In the genomic region with DNA sequence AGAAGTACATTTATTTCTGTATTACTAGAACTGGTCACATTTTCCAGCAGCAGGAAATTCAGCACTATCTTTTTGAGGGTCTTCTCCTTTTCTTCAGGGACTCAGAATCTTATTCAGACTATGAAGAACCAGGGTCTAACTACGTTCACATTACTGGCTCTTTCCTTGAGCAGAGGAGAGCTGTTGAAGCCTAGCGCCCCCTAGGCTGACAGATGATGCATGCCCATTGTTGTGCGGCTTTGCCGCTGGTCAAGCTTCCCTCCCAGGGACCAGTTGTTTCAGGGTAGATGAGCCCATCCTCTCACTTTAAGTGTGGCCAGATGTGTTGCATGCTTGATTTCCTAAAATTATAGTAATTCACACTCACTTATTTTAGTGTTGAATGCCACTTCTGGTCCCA, we compare ENCODE assay signal across 1 cellular context.
TF ChIP-seq lines count a peak whose summit lies in the region.

No MANE protein-coding gene starts in this region.

TF ChIP-seq in WTC11, 78 proteins besides CTCF, POLR2A, EP300 and RAD21 (continued from another document):
- TF ChIP-seq, protein P1, sequence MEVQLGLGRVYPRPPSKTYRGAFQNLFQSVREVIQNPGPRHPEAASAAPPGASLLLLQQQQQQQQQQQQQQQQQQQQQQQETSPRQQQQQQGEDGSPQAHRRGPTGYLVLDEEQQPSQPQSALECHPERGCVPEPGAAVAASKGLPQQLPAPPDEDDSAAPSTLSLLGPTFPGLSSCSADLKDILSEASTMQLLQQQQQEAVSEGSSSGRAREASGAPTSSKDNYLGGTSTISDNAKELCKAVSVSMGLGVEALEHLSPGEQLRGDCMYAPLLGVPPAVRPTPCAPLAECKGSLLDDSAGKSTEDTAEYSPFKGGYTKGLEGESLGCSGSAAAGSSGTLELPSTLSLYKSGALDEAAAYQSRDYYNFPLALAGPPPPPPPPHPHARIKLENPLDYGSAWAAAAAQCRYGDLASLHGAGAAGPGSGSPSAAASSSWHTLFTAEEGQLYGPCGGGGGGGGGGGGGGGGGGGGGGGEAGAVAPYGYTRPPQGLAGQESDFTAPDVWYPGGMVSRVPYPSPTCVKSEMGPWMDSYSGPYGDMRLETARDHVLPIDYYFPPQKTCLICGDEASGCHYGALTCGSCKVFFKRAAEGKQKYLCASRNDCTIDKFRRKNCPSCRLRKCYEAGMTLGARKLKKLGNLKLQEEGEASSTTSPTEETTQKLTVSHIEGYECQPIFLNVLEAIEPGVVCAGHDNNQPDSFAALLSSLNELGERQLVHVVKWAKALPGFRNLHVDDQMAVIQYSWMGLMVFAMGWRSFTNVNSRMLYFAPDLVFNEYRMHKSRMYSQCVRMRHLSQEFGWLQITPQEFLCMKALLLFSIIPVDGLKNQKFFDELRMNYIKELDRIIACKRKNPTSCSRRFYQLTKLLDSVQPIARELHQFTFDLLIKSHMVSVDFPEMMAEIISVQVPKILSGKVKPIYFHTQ (CRISPR knock-in tag; IDR thresholded peaks at IDR 0.05): no peak
- TF ChIP-seq ZBTB21 (CRISPR knock-in tag; IDR thresholded peaks at IDR 0.05; ENCODE audit: borderline replicate concordance) (no peak), ZNF232 (CRISPR knock-in tag; IDR thresholded peaks at IDR 0.05) (no peak), PRRX2 (CRISPR knock-in tag; IDR thresholded peaks at IDR 0.05) (no peak), CREM (CRISPR knock-in tag; IDR thresholded peaks at IDR 0.05) (no peak), ZNF219 (CRISPR knock-in tag; IDR thresholded peaks at IDR 0.05; ENCODE audit: borderline replicate concordance) (no peak), TP53 (CRISPR knock-in tag; IDR thresholded peaks at IDR 0.05) (no peak), MXD4 (CRISPR knock-in tag; IDR thresholded peaks at IDR 0.05; ENCODE audit: borderline replicate concordance) (no peak)
- TF ChIP-seq, protein P2, sequence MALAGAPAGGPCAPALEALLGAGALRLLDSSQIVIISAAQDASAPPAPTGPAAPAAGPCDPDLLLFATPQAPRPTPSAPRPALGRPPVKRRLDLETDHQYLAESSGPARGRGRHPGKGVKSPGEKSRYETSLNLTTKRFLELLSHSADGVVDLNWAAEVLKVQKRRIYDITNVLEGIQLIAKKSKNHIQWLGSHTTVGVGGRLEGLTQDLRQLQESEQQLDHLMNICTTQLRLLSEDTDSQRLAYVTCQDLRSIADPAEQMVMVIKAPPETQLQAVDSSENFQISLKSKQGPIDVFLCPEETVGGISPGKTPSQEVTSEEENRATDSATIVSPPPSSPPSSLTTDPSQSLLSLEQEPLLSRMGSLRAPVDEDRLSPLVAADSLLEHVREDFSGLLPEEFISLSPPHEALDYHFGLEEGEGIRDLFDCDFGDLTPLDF (CRISPR knock-in tag; IDR thresholded peaks at IDR 0.05): no peak
- TF ChIP-seq, protein P3, sequence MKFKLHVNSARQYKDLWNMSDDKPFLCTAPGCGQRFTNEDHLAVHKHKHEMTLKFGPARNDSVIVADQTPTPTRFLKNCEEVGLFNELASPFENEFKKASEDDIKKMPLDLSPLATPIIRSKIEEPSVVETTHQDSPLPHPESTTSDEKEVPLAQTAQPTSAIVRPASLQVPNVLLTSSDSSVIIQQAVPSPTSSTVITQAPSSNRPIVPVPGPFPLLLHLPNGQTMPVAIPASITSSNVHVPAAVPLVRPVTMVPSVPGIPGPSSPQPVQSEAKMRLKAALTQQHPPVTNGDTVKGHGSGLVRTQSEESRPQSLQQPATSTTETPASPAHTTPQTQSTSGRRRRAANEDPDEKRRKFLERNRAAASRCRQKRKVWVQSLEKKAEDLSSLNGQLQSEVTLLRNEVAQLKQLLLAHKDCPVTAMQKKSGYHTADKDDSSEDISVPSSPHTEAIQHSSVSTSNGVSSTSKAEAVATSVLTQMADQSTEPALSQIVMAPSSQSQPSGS (CRISPR knock-in tag; IDR thresholded peaks at IDR 0.05; ENCODE audit: borderline replicate concordance, low read depth): no peak
- TF ChIP-seq, protein P4, sequence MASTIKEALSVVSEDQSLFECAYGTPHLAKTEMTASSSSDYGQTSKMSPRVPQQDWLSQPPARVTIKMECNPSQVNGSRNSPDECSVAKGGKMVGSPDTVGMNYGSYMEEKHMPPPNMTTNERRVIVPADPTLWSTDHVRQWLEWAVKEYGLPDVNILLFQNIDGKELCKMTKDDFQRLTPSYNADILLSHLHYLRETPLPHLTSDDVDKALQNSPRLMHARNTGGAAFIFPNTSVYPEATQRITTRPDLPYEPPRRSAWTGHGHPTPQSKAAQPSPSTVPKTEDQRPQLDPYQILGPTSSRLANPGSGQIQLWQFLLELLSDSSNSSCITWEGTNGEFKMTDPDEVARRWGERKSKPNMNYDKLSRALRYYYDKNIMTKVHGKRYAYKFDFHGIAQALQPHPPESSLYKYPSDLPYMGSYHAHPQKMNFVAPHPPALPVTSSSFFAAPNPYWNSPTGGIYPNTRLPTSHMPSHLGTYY (CRISPR knock-in tag; IDR thresholded peaks at IDR 0.05): no peak
- TF ChIP-seq, protein P5, sequence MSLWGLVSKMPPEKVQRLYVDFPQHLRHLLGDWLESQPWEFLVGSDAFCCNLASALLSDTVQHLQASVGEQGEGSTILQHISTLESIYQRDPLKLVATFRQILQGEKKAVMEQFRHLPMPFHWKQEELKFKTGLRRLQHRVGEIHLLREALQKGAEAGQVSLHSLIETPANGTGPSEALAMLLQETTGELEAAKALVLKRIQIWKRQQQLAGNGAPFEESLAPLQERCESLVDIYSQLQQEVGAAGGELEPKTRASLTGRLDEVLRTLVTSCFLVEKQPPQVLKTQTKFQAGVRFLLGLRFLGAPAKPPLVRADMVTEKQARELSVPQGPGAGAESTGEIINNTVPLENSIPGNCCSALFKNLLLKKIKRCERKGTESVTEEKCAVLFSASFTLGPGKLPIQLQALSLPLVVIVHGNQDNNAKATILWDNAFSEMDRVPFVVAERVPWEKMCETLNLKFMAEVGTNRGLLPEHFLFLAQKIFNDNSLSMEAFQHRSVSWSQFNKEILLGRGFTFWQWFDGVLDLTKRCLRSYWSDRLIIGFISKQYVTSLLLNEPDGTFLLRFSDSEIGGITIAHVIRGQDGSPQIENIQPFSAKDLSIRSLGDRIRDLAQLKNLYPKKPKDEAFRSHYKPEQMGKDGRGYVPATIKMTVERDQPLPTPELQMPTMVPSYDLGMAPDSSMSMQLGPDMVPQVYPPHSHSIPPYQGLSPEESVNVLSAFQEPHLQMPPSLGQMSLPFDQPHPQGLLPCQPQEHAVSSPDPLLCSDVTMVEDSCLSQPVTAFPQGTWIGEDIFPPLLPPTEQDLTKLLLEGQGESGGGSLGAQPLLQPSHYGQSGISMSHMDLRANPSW (CRISPR knock-in tag; conservative IDR thresholded peaks at IDR 0.05; ENCODE audit: low read depth): no peak
- TF ChIP-seq, protein P6, sequence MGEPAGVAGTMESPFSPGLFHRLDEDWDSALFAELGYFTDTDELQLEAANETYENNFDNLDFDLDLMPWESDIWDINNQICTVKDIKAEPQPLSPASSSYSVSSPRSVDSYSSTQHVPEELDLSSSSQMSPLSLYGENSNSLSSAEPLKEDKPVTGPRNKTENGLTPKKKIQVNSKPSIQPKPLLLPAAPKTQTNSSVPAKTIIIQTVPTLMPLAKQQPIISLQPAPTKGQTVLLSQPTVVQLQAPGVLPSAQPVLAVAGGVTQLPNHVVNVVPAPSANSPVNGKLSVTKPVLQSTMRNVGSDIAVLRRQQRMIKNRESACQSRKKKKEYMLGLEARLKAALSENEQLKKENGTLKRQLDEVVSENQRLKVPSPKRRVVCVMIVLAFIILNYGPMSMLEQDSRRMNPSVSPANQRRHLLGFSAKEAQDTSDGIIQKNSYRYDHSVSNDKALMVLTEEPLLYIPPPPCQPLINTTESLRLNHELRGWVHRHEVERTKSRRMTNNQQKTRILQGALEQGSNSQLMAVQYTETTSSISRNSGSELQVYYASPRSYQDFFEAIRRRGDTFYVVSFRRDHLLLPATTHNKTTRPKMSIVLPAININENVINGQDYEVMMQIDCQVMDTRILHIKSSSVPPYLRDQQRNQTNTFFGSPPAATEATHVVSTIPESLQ (CRISPR knock-in tag; IDR thresholded peaks at IDR 0.05): no peak
- TF ChIP-seq, protein P7, sequence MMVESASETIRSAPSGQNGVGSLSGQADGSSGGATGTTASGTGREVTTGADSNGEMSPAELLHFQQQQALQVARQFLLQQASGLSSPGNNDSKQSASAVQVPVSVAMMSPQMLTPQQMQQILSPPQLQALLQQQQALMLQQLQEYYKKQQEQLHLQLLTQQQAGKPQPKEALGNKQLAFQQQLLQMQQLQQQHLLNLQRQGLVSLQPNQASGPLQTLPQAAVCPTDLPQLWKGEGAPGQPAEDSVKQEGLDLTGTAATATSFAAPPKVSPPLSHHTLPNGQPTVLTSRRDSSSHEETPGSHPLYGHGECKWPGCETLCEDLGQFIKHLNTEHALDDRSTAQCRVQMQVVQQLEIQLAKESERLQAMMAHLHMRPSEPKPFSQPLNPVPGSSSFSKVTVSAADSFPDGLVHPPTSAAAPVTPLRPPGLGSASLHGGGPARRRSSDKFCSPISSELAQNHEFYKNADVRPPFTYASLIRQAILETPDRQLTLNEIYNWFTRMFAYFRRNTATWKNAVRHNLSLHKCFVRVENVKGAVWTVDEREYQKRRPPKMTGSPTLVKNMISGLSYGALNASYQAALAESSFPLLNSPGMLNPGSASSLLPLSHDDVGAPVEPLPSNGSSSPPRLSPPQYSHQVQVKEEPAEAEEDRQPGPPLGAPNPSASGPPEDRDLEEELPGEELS (CRISPR knock-in tag; IDR thresholded peaks at IDR 0.05): no peak
TF ChIP-seq in WTC11: peak in this region for 0.
